In the genomic region with DNA sequence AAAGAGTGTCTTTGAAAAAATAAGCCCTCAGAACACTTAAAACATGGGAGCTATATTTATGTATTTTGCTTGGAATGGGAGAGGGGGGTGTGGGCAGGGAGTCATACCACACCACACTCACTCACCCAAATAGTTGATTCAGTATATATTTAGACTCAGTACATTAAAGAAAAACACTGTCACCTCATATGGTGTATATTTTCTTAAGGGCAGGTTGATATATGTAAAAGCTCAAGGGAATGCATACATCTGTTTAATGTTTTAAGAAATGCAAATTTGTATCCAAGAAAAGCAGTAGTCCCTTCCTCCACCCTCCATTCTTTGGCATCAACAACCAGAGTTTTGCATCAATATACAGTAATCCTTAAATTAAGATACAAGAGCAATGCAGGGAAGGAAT, we compare ENCODE assay signal across 1 cellular context.
TF ChIP-seq lines count a peak whose summit lies in the region.

No MANE protein-coding gene starts in this region.

TF ChIP-seq in H1, 55 proteins besides CTCF, POLR2A, EP300 and RAD21 (continued from another document):
- no peak for TF ChIP-seq HDAC6 (IDR thresholded peaks at IDR 0.05; ENCODE audit: low read depth, low read length)
- no peak for TF ChIP-seq GTF2F1 (IDR thresholded peaks at IDR 0.05; ENCODE audit: borderline replicate concordance, low read depth, low read length)
- TF ChIP-seq CHD1 (IDR thresholded peaks at IDR 0.05; ENCODE audit: low read depth, low read length) = no peak
- TF ChIP-seq SIX5 (IDR thresholded peaks at IDR 0.05; ENCODE audit: low read depth, low read length) = no peak
- TF ChIP-seq SAP30 (IDR thresholded peaks at IDR 0.05; ENCODE audit: insufficient read depth, insufficient replicate concordance, low read length) = no peak
- no peak for TF ChIP-seq HDAC2 (IDR thresholded peaks at IDR 0.05; ENCODE audit: borderline replicate concordance in 1 of 2, low read depth in 2 of 2, low read length in 2 of 2)
- no peak for TF ChIP-seq RFX5 (IDR thresholded peaks at IDR 0.05; ENCODE audit: borderline replicate concordance, low read depth, low read length)
- no peak for TF ChIP-seq BCL11A (IDR thresholded peaks at IDR 0.05; ENCODE audit: low read depth in 2 of 2, low read length in 2 of 2)
- no peak for TF ChIP-seq SRF (IDR thresholded peaks at IDR 0.05; ENCODE audit: low read depth, low read length)
- no peak for TF ChIP-seq SUZ12 (IDR thresholded peaks at IDR 0.05; ENCODE audit: low read length)
- no peak for TF ChIP-seq CBX8 (IDR thresholded peaks at IDR 0.05; ENCODE audit: borderline replicate concordance, low read depth, low read length)
- no peak for TF ChIP-seq ASH2L (IDR thresholded peaks at IDR 0.05; ENCODE audit: low read length)
- TF ChIP-seq, protein P1, sequence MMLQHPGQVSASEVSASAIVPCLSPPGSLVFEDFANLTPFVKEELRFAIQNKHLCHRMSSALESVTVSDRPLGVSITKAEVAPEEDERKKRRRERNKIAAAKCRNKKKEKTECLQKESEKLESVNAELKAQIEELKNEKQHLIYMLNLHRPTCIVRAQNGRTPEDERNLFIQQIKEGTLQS (IDR thresholded peaks at IDR 0.05; ENCODE audit: insufficient read depth, low read depth, low read length) = no peak
TF ChIP-seq in H1: peak in this region for 0.
